ENCODE assay signal across 1 cellular context in genomic region chr17:40931311-40931710, GRCh38.
TF ChIP-seq lines count a peak whose summit lies in the region.

No MANE protein-coding gene starts in this region.

TF ChIP-seq in HepG2, 621 proteins besides CTCF, POLR2A, EP300 and RAD21:
- TF ChIP-seq NFKB2 (CRISPR knock-in tag; IDR thresholded peaks at IDR 0.05; ENCODE audit: borderline replicate concordance) (no peak), ZBTB33 (CRISPR knock-in tag; IDR thresholded peaks at IDR 0.05) (0 out of 2 replicates have a peak, but pooled peaks have one; percentile 23), GABPB1 (CRISPR knock-in tag; IDR thresholded peaks at IDR 0.05) (no peak), MXD4 (CRISPR knock-in tag; IDR thresholded peaks at IDR 0.05) (no peak), ZNF724P (CRISPR knock-in tag; IDR thresholded peaks at IDR 0.05; ENCODE audit: borderline replicate concordance) (no peak), ZNF24 (IDR thresholded peaks at IDR 0.05) (0 out of 2 replicates have a peak, but pooled peaks have one; percentile 64), SOX13 (IDR thresholded peaks at IDR 0.05) (no peak), SOX13 (CRISPR knock-in tag; conservative IDR thresholded peaks at IDR 0.05 in 1 of 2, IDR thresholded peaks at IDR 0.05 in 1 of 2) (peak in 1 of 2 experiments; percentile 52; a peak in 1 of 4 replicates)
- TF ChIP-seq, protein P1, sequence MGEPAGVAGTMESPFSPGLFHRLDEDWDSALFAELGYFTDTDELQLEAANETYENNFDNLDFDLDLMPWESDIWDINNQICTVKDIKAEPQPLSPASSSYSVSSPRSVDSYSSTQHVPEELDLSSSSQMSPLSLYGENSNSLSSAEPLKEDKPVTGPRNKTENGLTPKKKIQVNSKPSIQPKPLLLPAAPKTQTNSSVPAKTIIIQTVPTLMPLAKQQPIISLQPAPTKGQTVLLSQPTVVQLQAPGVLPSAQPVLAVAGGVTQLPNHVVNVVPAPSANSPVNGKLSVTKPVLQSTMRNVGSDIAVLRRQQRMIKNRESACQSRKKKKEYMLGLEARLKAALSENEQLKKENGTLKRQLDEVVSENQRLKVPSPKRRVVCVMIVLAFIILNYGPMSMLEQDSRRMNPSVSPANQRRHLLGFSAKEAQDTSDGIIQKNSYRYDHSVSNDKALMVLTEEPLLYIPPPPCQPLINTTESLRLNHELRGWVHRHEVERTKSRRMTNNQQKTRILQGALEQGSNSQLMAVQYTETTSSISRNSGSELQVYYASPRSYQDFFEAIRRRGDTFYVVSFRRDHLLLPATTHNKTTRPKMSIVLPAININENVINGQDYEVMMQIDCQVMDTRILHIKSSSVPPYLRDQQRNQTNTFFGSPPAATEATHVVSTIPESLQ (CRISPR knock-in tag; conservative IDR thresholded peaks at IDR 0.05), result no peak
TF ChIP-seq in HepG2: peak in this region for 3.
